8 cellular contexts compared by ENCODE assay signal in genomic region chr2:73823916-73824523, GRCh38. TPM values are rescaled to one million over a fixed set of nuclear protein-coding genes. Genes with fewer than 3 reads are reported as not detected.
DNase-seq lines count a peak whose midpoint lies in the region; ATAC-seq and TF ChIP-seq lines count a peak whose summit lies in the region.

No MANE protein-coding gene starts in this region.

- peaks cover 26% of the 10 kb centered on the region for H3K4me1 Mint-ChIP-seq in activated CD4-positive, alpha-beta T cell treated with anti-CD3 and anti-CD28 coated beads, Interleukin-2, amount 10 ng/mL, durations not matched to agents 24 days and 14 days
- H3K4me1 Mint-ChIP-seq in mesothelial cell of epicardium = peaks cover 4% of the 10 kb centered on the region

- H3K4me3 Mint-ChIP-seq in activated CD4-positive, alpha-beta T cell treated with anti-CD3 and anti-CD28 coated beads, Interleukin-2, amount 10 ng/mL, durations not matched to agents 24 days and 14 days = no peak overlapping the region
- no peak overlapping the region for H3K4me3 Mint-ChIP-seq in mesothelial cell of epicardium

- H3K9me2 ChIP-seq in Loucy (replicated peaks; ENCODE audit: low read depth, low read length) = no peaks in the 10 kb centered on the region
- no peaks in the 10 kb centered on the region; the same call in 1 of the 2 replicates for H3K9me2 ChIP-seq in PC-9 (ENCODE audit: insufficient read depth)

- POLR2A ChIA-PET in PC-9 (lab: Charles Lee; ENCODE audit: unreplicated experiment) = interaction anchor here (0.6 kb wide), 1 partner anchor 103 kb away, joined by 4 read pairs; the partner anchor contains the start of gene DGUOK

- H3K27me3 ChIP-seq in Loucy (ENCODE audit: insufficient read depth, low read length, poor library complexity, severe bottlenecking) = no peaks in the 10 kb centered on the region
- H3K27me3 ChIP-seq in PC-9 (ENCODE audit: insufficient read depth, low read depth) = no peaks in the 10 kb centered on the region
- H3K27me3 ChIP-seq in colonic mucosa = no peaks in the 10 kb centered on the region

- ATAC-seq in HG02852 (IDR thresholded peaks at IDR 0.05; ENCODE audit: unreplicated experiment) = no peak
- no peak for ATAC-seq in HG03432 (IDR thresholded peaks at IDR 0.05; ENCODE audit: unreplicated experiment)

- H3K79me2 ChIP-seq in Loucy (ENCODE audit: insufficient read depth, low read length) = peaks cover 14% of the 10 kb centered on the region; the same call in 1 of the 2 replicates
- peaks cover under 1% of the 10 kb centered on the region for H3K79me2 ChIP-seq in PC-9 (ENCODE audit: low read depth)

- CTCF ChIA-PET in PC-9 (lab: Charles Lee) = interaction anchor here (0.9 kb wide), 1 partner anchor 328 kb away, joined by 3 read pairs; no protein-coding TSS in a partner anchor

- H2AFZ ChIP-seq in Loucy (ENCODE audit: low read length) = no peak overlapping the region; the same call in 1 of the 2 replicates
- H2AFZ ChIP-seq in PC-9 = no peak overlapping the region

- H3K27ac Mint-ChIP-seq in activated CD4-positive, alpha-beta T cell treated with anti-CD3 and anti-CD28 coated beads, Interleukin-2, amount 10 ng/mL, durations not matched to agents 24 days and 14 days = no peak overlapping the region
- H3K27ac Mint-ChIP-seq in mesothelial cell of epicardium = no peak overlapping the region

- H3K9me3 ChIP-seq in Loucy (ENCODE audit: insufficient read depth, low read depth, low read length) (no peaks in the 10 kb centered on the region), PC-9 (ENCODE audit: insufficient read depth, low read depth) (no peaks in the 10 kb centered on the region), colonic mucosa (no peaks in the 10 kb centered on the region)

- H3K27ac ChIP-seq in PC-9 (no peak overlapping the region), colonic mucosa (no peak overlapping the region)

- intact Hi-C loops in activated CD4-positive, alpha-beta T cell treated with anti-CD3 and anti-CD28 coated beads, Interleukin-2, amount 10 ng/mL, durations not matched to agents 24 days and 14 days (cut with micrococcal nuclease) = loop anchor here (1.0 kb wide), 1 partner anchor 324 kb away; no protein-coding TSS in a partner anchor
- intact Hi-C loops in PC-9 (cut with micrococcal nuclease; ENCODE audit: unreplicated experiment) = loop anchor here (1.0 kb wide), 3 partner anchors 257 to 437 kb away; no protein-coding TSS in a partner anchor
- intact Hi-C loops in colonic mucosa (cut with DNase I) = loop anchor here (10.0 kb wide), 6 partner anchors 101 to 511 kb away; partner anchors contain the start of genes BOLA3, DGUOK and TET3

- peak; percentile 83 for DNase-seq in activated CD4-positive, alpha-beta T cell treated with anti-CD3 and anti-CD28 coated beads, Interleukin-2, amount 10 ng/mL, durations not matched to agents 24 days and 14 days
- no peak for DNase-seq in activated CD4-positive, alpha-beta T cell treated with anti-CD3 and anti-CD28 coated beads, Interleukin-2, amount 50 U/mL, for 4 hours
- DNase-seq in PC-9 (peak in 1 of 2 experiments; percentile 49), colonic mucosa (peak; percentile 48), mesothelial cell of epicardium (ENCODE audit: low spot score in 2 of 2, unreplicated experiment in 2 of 2) (no peak)

- H3K9me3 Mint-ChIP-seq in activated CD4-positive, alpha-beta T cell treated with anti-CD3 and anti-CD28 coated beads, Interleukin-2, amount 10 ng/mL, durations not matched to agents 24 days and 14 days = no peaks in the 10 kb centered on the region
- no peaks in the 10 kb centered on the region for H3K9me3 Mint-ChIP-seq in mesothelial cell of epicardium

- H3K4me2 ChIP-seq in Loucy (ENCODE audit: low read depth, low read length, poor library complexity, severe bottlenecking) (no peak overlapping the region), PC-9 (no peak overlapping the region)

- no TSS peak for BruUV-seq in PC-9 (replicated peaks; lab: Mats Ljungman, UMichigan)

- H3K27me3 Mint-ChIP-seq in activated CD4-positive, alpha-beta T cell treated with anti-CD3 and anti-CD28 coated beads, Interleukin-2, amount 10 ng/mL, durations not matched to agents 24 days and 14 days = peaks cover 2% of the 10 kb centered on the region
- peaks cover 52% of the 10 kb centered on the region for H3K27me3 Mint-ChIP-seq in mesothelial cell of epicardium (ENCODE audit: low read depth)

- H3K36me3 ChIP-seq in Loucy (ENCODE audit: insufficient read depth, low read length) (no peaks in the 10 kb centered on the region), PC-9 (ENCODE audit: low read depth) (no peaks in the 10 kb centered on the region), colonic mucosa (no peaks in the 10 kb centered on the region)

- peaks cover 14% of the 10 kb centered on the region for H3K4me1 ChIP-seq in Loucy (ENCODE audit: insufficient read depth, low read length, poor library complexity, severe bottlenecking)
- H3K4me1 ChIP-seq in PC-9 (replicated peaks; ENCODE audit: insufficient read depth) = peaks cover 10% of the 10 kb centered on the region; the same call in 1 of the 2 replicates
- no peaks in the 10 kb centered on the region for H3K4me1 ChIP-seq in colonic mucosa

- peak; percentile 86 for TF ChIP-seq CTCF in Loucy (conservative IDR thresholded peaks at IDR 0.05; ENCODE audit: low read length)
- peak; percentile 94 for TF ChIP-seq CTCF in PC-9 (conservative IDR thresholded peaks at IDR 0.05)
- peak; percentile 84 for TF ChIP-seq CTCF in colonic mucosa (IDR thresholded peaks at IDR 0.05)
- TF ChIP-seq CTCF in mesothelial cell of epicardium (IDR thresholded peaks at IDR 0.05; ENCODE audit: unreplicated experiment) = peak; percentile 86

- H4K20me1 ChIP-seq in Loucy (ENCODE audit: insufficient read depth, low read length, poor library complexity, severe bottlenecking) (no peaks in the 10 kb centered on the region), PC-9 (ENCODE audit: insufficient read depth) (no peaks in the 10 kb centered on the region)

- H3F3A ChIP-seq in Loucy (ENCODE audit: low read depth) = no peaks in the 10 kb centered on the region
- no peaks in the 10 kb centered on the region for H3F3A ChIP-seq in PC-9 (ENCODE audit: insufficient read depth, low read depth)

- H3K4me3 ChIP-seq in Loucy (ENCODE audit: low read length, poor library complexity, severe bottlenecking) = no peak overlapping the region
- H3K4me3 ChIP-seq in PC-9 = no peak overlapping the region
- no peak overlapping the region for H3K4me3 ChIP-seq in colonic mucosa

- H3K9ac ChIP-seq in Loucy (ENCODE audit: low read depth, low read length, poor library complexity, severe bottlenecking) = no peak overlapping the region
- no peak overlapping the region for H3K9ac ChIP-seq in colonic mucosa (ENCODE audit: low read depth in 2 of 2, low read length in 2 of 2)

- H3K36me3 Mint-ChIP-seq in activated CD4-positive, alpha-beta T cell treated with anti-CD3 and anti-CD28 coated beads, Interleukin-2, amount 10 ng/mL, durations not matched to agents 24 days and 14 days (ENCODE audit: low read depth) = peaks cover 2% of the 10 kb centered on the region
- H3K36me3 Mint-ChIP-seq in mesothelial cell of epicardium = no peaks in the 10 kb centered on the region

RNA-seq across cellular contexts. Expression of gene STAMBP, which starts 4.7 kb away (rescaled TPM):
- total RNA-seq in activated CD4-positive, alpha-beta T cell treated with anti-CD3 and anti-CD28 coated beads, Interleukin-2, amount 10 ng/mL, durations not matched to agents 24 days and 14 days = 58.4 and 59.9 TPM in 2 replicates
- total RNA-seq in PC-9 (2021) (42.9 and 52.2 TPM in 2 replicates), colonic mucosa (10 to 100 TPM; 49.5 to 54.7 TPM), mesothelial cell of epicardium (33.2 to 36.6 TPM (median 34.5 TPM) in 3 replicates)

RNA-seq across cellular contexts. Expression of gene C2orf78, which starts 40.0 kb away (rescaled TPM):
- 0.07 TPM in 1 of 2 replicates, not detected in the other for total RNA-seq in activated CD4-positive, alpha-beta T cell treated with anti-CD3 and anti-CD28 coated beads, Interleukin-2, amount 10 ng/mL, durations not matched to agents 24 days and 14 days
- not detected in 2 replicates for total RNA-seq in PC-9 (2021)
- total RNA-seq in colonic mucosa = not detected
- total RNA-seq in mesothelial cell of epicardium = not detected in 3 replicates

RNA-seq across cellular contexts. Expression of gene DUSP11, which starts 44.1 kb away (rescaled TPM):
- 38.1 and 39.5 TPM in 2 replicates for total RNA-seq in activated CD4-positive, alpha-beta T cell treated with anti-CD3 and anti-CD28 coated beads, Interleukin-2, amount 10 ng/mL, durations not matched to agents 24 days and 14 days
- total RNA-seq in PC-9 (2021) (18.8 and 24.1 TPM in 2 replicates), colonic mucosa (10 to 100 TPM; 19.1 to 19.2 TPM), mesothelial cell of epicardium (23.0 to 25.5 TPM (median 24.3 TPM) in 3 replicates)

Comparison
In these comparisons a context has a peak if more than half of its experiments do, and no peak if none do; other contexts are left out.
1. DNase-seq: peak in activated CD4-positive, alpha-beta T cell treated with anti-CD3 and anti-CD28 coated beads, Interleukin-2, amount 10 ng/mL, durations not matched to agents 24 days and 14 days (single experiment) and colonic mucosa (single experiment); none in activated CD4-positive, alpha-beta T cell treated with anti-CD3 and anti-CD28 coated beads, Interleukin-2, amount 50 U/mL, for 4 hours (0 of 2) and mesothelial cell of epicardium (0 of 2).
2. Peak in every context shown above with its lines, with median percentiles within 50 percentile points of each other: CTCF ChIP-seq.